14 cellular contexts compared by ENCODE assay signal in genomic region chr2:237057893-237058300, GRCh38. TPM values are rescaled to one million over a fixed set of nuclear protein-coding genes. Genes with fewer than 3 reads are reported as not detected.
DNase-seq lines count a peak whose midpoint lies in the region; ATAC-seq and TF ChIP-seq lines count a peak whose summit lies in the region.
"Had no signal": no experiment of that assay in that cellular context is flagged by ENCODE, and none has a peak within 500 bp of the region (broad histone marks: within the 10 kb centered on the region; RNA-seq: fewer than 3 reads in every experiment).

No MANE protein-coding gene starts in this region.

- no peak overlapping the region for H3K4me3 ChIP-seq in endodermal cell (ENCODE audit: low read length)

- H3K9me3 ChIP-seq in endodermal cell (ENCODE audit: control insufficient read depth, low read length), result no peaks in the 10 kb centered on the region

- H3K36me3 Mint-ChIP-seq in osteocyte (ENCODE audit: unreplicated experiment) (no peaks in the 10 kb centered on the region), endodermal cell (ENCODE audit: low read depth) (no peaks in the 10 kb centered on the region)

- peaks cover 21% of the 10 kb centered on the region for H3K27me3 ChIP-seq in endodermal cell (ENCODE audit: control insufficient read depth, insufficient read depth, low read length, poor library complexity, severe bottlenecking)

- H3K4me1 ChIP-seq in endodermal cell (ENCODE audit: control insufficient read depth, insufficient read depth, low read length), result no peaks in the 10 kb centered on the region

- H3K27ac Mint-ChIP-seq in osteocyte (ENCODE audit: unreplicated experiment) (no peak overlapping the region), endodermal cell (no peak overlapping the region)
- H3K27ac Mint-ChIP-seq: nephron progenitor cell had no signal

- no peak overlapping the region for H3K4me3 Mint-ChIP-seq in osteocyte (ENCODE audit: unreplicated experiment)
- H3K4me3 Mint-ChIP-seq in endodermal cell, result no peak overlapping the region
- H3K4me3 Mint-ChIP-seq: nephron progenitor cell had no signal

- no peaks in the 10 kb centered on the region for H3K9me3 Mint-ChIP-seq in osteocyte (ENCODE audit: unreplicated experiment)
- no peaks in the 10 kb centered on the region for H3K9me3 Mint-ChIP-seq in endodermal cell
- H3K9me3 Mint-ChIP-seq: nephron progenitor cell had no signal

- DNase-seq in osteocyte (ENCODE audit: extremely low spot score, unreplicated experiment) (peak; percentile 49), endodermal cell (no peak), NCI-H1417 (lab: John Stamatoyannopoulos, UW) (no peak), NCI-H187 treated with DMSO at 0.1 percent for 48 hours (lab: John Stamatoyannopoulos, UW) (no peak)
- DNase-seq: activated CD4-positive, alpha-beta T cell treated with anti-CD3 and anti-CD28 coated beads for 48 hours; DND-41; NCI-H2029 treated with DMSO at 0.1 percent for 48 hours; nephron progenitor cell; SIG-M5; substantia nigra had no signal

- H3K27me3 Mint-ChIP-seq in osteocyte (ENCODE audit: unreplicated experiment), result no peaks in the 10 kb centered on the region
- peaks cover 62% of the 10 kb centered on the region for H3K27me3 Mint-ChIP-seq in endodermal cell (ENCODE audit: insufficient read depth)

- no peaks in the 10 kb centered on the region for H3K36me3 ChIP-seq in endodermal cell (ENCODE audit: control insufficient read depth, insufficient read depth, low read length)

- TF ChIP-seq CTCF in osteocyte (IDR thresholded peaks at IDR 0.05), result no peak
- no peak for TF ChIP-seq CTCF in endodermal cell (conservative IDR thresholded peaks at IDR 0.05)

- WGBS in endodermal cell (ENCODE audit: insufficient coverage in 1 of 2, insufficient read length in 1 of 2), 2 experiments, result 88 to 91% methylated on average over 4 to 5 of the region's 5 CpGs

- peaks cover 11% of the 10 kb centered on the region for H3K4me1 Mint-ChIP-seq in osteocyte (ENCODE audit: unreplicated experiment)
- H3K4me1 Mint-ChIP-seq in endodermal cell, result peaks cover 17% of the 10 kb centered on the region

- H3K27ac ChIP-seq in endodermal cell (ENCODE audit: low read depth, low read length), result no peak overlapping the region

- H3K9ac ChIP-seq in endodermal cell (ENCODE audit: extremely low read depth, low read length, poor library complexity, severe bottlenecking), result no peak overlapping the region

- TF ChIP-seq POLR2A in GM18951 (IDR thresholded peaks at IDR 0.05; ENCODE audit: extremely low read depth, insufficient read depth, insufficient read length), result peak; percentile 47

- ATAC-seq in GM21786 (IDR thresholded peaks at IDR 0.05; ENCODE audit: unreplicated experiment) (peak; percentile 79), HG03280 (IDR thresholded peaks at IDR 0.05; ENCODE audit: unreplicated experiment) (peak; percentile 76), SK-N-SH treated with all-trans-retinoic acid at 6 μM for 48 hours (no peak)

- in situ Hi-C loops in GM18951 (cut with MboI; ENCODE audit: low sequenced_read_pairs, unreplicated experiment), result loop anchor here (10.0 kb wide), 1 partner anchor 543 kb away; no protein-coding TSS in a partner anchor

TF ChIP-seq in SK-N-SH treated with all-trans-retinoic acid at 6 μM for 48 hours, 23 proteins besides CTCF, POLR2A, EP300 and RAD21:
- TF ChIP-seq PATZ1 (CRISPR knock-in tag; IDR thresholded peaks at IDR 0.05; ENCODE audit: borderline replicate concordance), result no peak
- no peak for TF ChIP-seq PPARA (CRISPR knock-in tag; IDR thresholded peaks at IDR 0.05; ENCODE audit: borderline replicate concordance)
- TF ChIP-seq TCF4 (CRISPR knock-in tag; IDR thresholded peaks at IDR 0.05; ENCODE audit: borderline replicate concordance), result no peak
- no peak for TF ChIP-seq CREB5 (CRISPR knock-in tag; IDR thresholded peaks at IDR 0.05; ENCODE audit: low read depth)
- TF ChIP-seq ZFP30 (CRISPR knock-in tag; IDR thresholded peaks at IDR 0.05), result no peak
- no peak for TF ChIP-seq ARNTL (CRISPR knock-in tag; IDR thresholded peaks at IDR 0.05; ENCODE audit: borderline replicate concordance, low read depth)
- TF ChIP-seq ZNF8 (CRISPR knock-in tag; IDR thresholded peaks at IDR 0.05), result no peak
- no peak for TF ChIP-seq ZNF70 (CRISPR knock-in tag; IDR thresholded peaks at IDR 0.05)
- TF ChIP-seq ISL1 (CRISPR knock-in tag; IDR thresholded peaks at IDR 0.05), result no peak
- no peak for TF ChIP-seq CSDC2 (CRISPR knock-in tag; IDR thresholded peaks at IDR 0.05)
- no peak for TF ChIP-seq GLIS3 (CRISPR knock-in tag; IDR thresholded peaks at IDR 0.05)
- no peak for TF ChIP-seq TOX (CRISPR knock-in tag; IDR thresholded peaks at IDR 0.05; ENCODE audit: borderline replicate concordance)
- TF ChIP-seq ZC3H10 (CRISPR knock-in tag; IDR thresholded peaks at IDR 0.05), result no peak
- no peak for TF ChIP-seq ESRRG (CRISPR knock-in tag; IDR thresholded peaks at IDR 0.05)
- no peak for TF ChIP-seq ZFP3 (CRISPR knock-in tag; IDR thresholded peaks at IDR 0.05)
- TF ChIP-seq CSRNP3 (CRISPR knock-in tag; IDR thresholded peaks at IDR 0.05), result no peak
- no peak for TF ChIP-seq RARB (CRISPR knock-in tag; IDR thresholded peaks at IDR 0.05)
- no peak for TF ChIP-seq OSR1 (CRISPR knock-in tag; IDR thresholded peaks at IDR 0.05)
- no peak for TF ChIP-seq SNAI2 (CRISPR knock-in tag; IDR thresholded peaks at IDR 0.05)

RNA-seq across cellular contexts. Expression of gene COPS8, which starts 27.8 kb away (rescaled TPM):
- total RNA-seq in osteocyte (104 and 107 TPM in 2 replicates), endodermal cell (10 to 100 TPM; 66.3 to 72.7 TPM)
- polyA plus RNA-seq in endodermal cell (2013, experiment 1 of 2), result 116 TPM
- 104 TPM for polyA plus RNA-seq in endodermal cell (2013, experiment 2 of 2)
